Comparison of ENCODE assay signal across 10 cellular contexts in genomic region chr1:26127235-26128163, GRCh38. TPM values are rescaled to one million over a fixed set of nuclear protein-coding genes. Genes with fewer than 3 reads are reported as not detected.
A peak's percentile ranks its signal among the peaks of the same experiment; 100 is the strongest.
DNase-seq lines count a peak whose midpoint lies in the region; ATAC-seq and TF ChIP-seq lines count a peak whose summit lies in the region.
"Had no signal": no experiment of that assay in that cellular context is flagged by ENCODE, and none has a peak within 500 bp of the region (broad histone marks: within the 10 kb centered on the region; RNA-seq: fewer than 3 reads in every experiment).

No MANE protein-coding gene starts in this region.

- intact Hi-C loops in right cardiac atrium (cut with DNase I), result no loop called here

- no peaks in the 10 kb centered on the region for H3K9me3 ChIP-seq in right cardiac atrium (ENCODE audit: control insufficient read depth, low read length)
- H3K9me3 ChIP-seq in suprapubic skin, result no peaks in the 10 kb centered on the region

- no peaks in the 10 kb centered on the region for H3K9me3 Mint-ChIP-seq in activated CD8-positive, alpha-beta memory T cell treated with anti-CD3 and anti-CD28 coated beads, Interleukin-2, amount 10 ng/mL, durations not matched to agents 7 days and 5 days (ENCODE audit: low read depth)
- H3K9me3 Mint-ChIP-seq in activated CD4-positive, alpha-beta T cell treated with anti-CD3 and anti-CD28 coated beads, Interleukin-2, amount 10 ng/mL, durations not matched to agents 7 days and 5 days, result no peaks in the 10 kb centered on the region

- no peaks in the 10 kb centered on the region for H3K4me1 ChIP-seq in right cardiac atrium (ENCODE audit: control insufficient read depth, insufficient read depth, low read length)
- H3K4me1 ChIP-seq in suprapubic skin, result peaks cover 56% of the 10 kb centered on the region

- no peak for ATAC-seq in activated CD8-positive, alpha-beta memory T cell treated with anti-CD3 and anti-CD28 coated beads, Interleukin-2, amount 10 ng/mL, durations not matched to agents 7 days and 5 days
- ATAC-seq in right cardiac atrium (peak in 1 of 2 donors; percentile 57), GM18858 (IDR thresholded peaks at IDR 0.05; ENCODE audit: unreplicated experiment) (no peak)

- DNase-seq in activated CD8-positive, alpha-beta memory T cell treated with anti-CD3 and anti-CD28 coated beads, Interleukin-2, amount 10 ng/mL, durations not matched to agents 7 days and 5 days, result no peak
- DNase-seq in activated CD8-positive, alpha-beta memory T cell treated with anti-CD3 and anti-CD28 coated beads, Interleukin-2, amount 50 U/mL, for 4 hours, result no peak
- no peak for DNase-seq in activated CD4-positive, alpha-beta T cell treated with anti-CD3 and anti-CD28 coated beads, Interleukin-2, amount 10 ng/mL, durations not matched to agents 7 days and 5 days
- DNase-seq in right cardiac atrium (no peak), suprapubic skin (ENCODE audit: low spot score in 2 of 2) (no peak), SW480 (ENCODE audit: low spot score) (no peak), D341Med (ENCODE audit: low spot score) (no peak)
- DNase-seq: H7 had no signal

- 48% methylated on average over 13 of the region's 13 CpGs for WGBS in right cardiac atrium
- 34% methylated on average over 13 of the region's 13 CpGs for WGBS in suprapubic skin

- no peaks in the 10 kb centered on the region for H3K36me3 ChIP-seq in suprapubic skin

- H3K27me3 ChIP-seq in right cardiac atrium (ENCODE audit: control insufficient read depth, insufficient read depth), result no peaks in the 10 kb centered on the region
- H3K27me3 ChIP-seq in suprapubic skin, result no peaks in the 10 kb centered on the region

- TF ChIP-seq EP300 in suprapubic skin (IDR thresholded peaks at IDR 0.05), result no peak

- TF ChIP-seq CTCF in suprapubic skin (IDR thresholded peaks at IDR 0.05), result no peak

- H3K4me3 ChIP-seq in right cardiac atrium (ENCODE audit: low read length) (no peak overlapping the region), suprapubic skin (no peak overlapping the region)

- H3K36me3 Mint-ChIP-seq in activated CD8-positive, alpha-beta memory T cell treated with anti-CD3 and anti-CD28 coated beads, Interleukin-2, amount 10 ng/mL, durations not matched to agents 7 days and 5 days, result peaks cover 22% of the 10 kb centered on the region
- peaks cover 22% of the 10 kb centered on the region for H3K36me3 Mint-ChIP-seq in activated CD4-positive, alpha-beta T cell treated with anti-CD3 and anti-CD28 coated beads, Interleukin-2, amount 10 ng/mL, durations not matched to agents 7 days and 5 days (ENCODE audit: low read depth)

- H3K27ac Mint-ChIP-seq in activated CD8-positive, alpha-beta memory T cell treated with anti-CD3 and anti-CD28 coated beads, Interleukin-2, amount 10 ng/mL, durations not matched to agents 7 days and 5 days, result peak overlapping the region; percentile 94
- H3K27ac Mint-ChIP-seq in activated CD4-positive, alpha-beta T cell treated with anti-CD3 and anti-CD28 coated beads, Interleukin-2, amount 10 ng/mL, durations not matched to agents 7 days and 5 days, result peak overlapping the region; percentile 99

- peak overlapping the region; percentile 74 for H3K4me3 Mint-ChIP-seq in activated CD8-positive, alpha-beta memory T cell treated with anti-CD3 and anti-CD28 coated beads, Interleukin-2, amount 10 ng/mL, durations not matched to agents 7 days and 5 days
- H3K4me3 Mint-ChIP-seq in activated CD4-positive, alpha-beta T cell treated with anti-CD3 and anti-CD28 coated beads, Interleukin-2, amount 10 ng/mL, durations not matched to agents 7 days and 5 days, result peak overlapping the region; percentile 80

- POLR2A ChIA-PET in activated CD4-positive, alpha-beta T cell treated with anti-CD3 and anti-CD28 coated beads, Interleukin-2, amount 10 ng/mL, durations not matched to agents 7 days and 5 days (lab: Charles Lee), result interaction anchor here (1.4 to 1.8 kb wide), 2 partner anchors 11 to 15 kb away, joined by 7 to 9 read pairs; partner anchors contain the start of gene PDIK1L

- H3K27ac ChIP-seq in right cardiac atrium (ENCODE audit: low read length) (peak overlapping the region; percentile 13), suprapubic skin (peak overlapping the region; percentile 76)

- peaks cover 6% of the 10 kb centered on the region for H3K27me3 Mint-ChIP-seq in activated CD8-positive, alpha-beta memory T cell treated with anti-CD3 and anti-CD28 coated beads, Interleukin-2, amount 10 ng/mL, durations not matched to agents 7 days and 5 days
- no peaks in the 10 kb centered on the region for H3K27me3 Mint-ChIP-seq in activated CD4-positive, alpha-beta T cell treated with anti-CD3 and anti-CD28 coated beads, Interleukin-2, amount 10 ng/mL, durations not matched to agents 7 days and 5 days

- peaks cover 49% of the 10 kb centered on the region for H3K4me1 Mint-ChIP-seq in activated CD8-positive, alpha-beta memory T cell treated with anti-CD3 and anti-CD28 coated beads, Interleukin-2, amount 10 ng/mL, durations not matched to agents 7 days and 5 days
- H3K4me1 Mint-ChIP-seq in activated CD4-positive, alpha-beta T cell treated with anti-CD3 and anti-CD28 coated beads, Interleukin-2, amount 10 ng/mL, durations not matched to agents 7 days and 5 days, result peaks cover 66% of the 10 kb centered on the region

- CTCF ChIA-PET in activated CD8-positive, alpha-beta memory T cell treated with anti-CD3 and anti-CD28 coated beads, Interleukin-2, amount 10 ng/mL, durations not matched to agents 7 days and 5 days (lab: Charles Lee), result interaction anchor here (0.9 to 7.6 kb wide), 17 partner anchors 10 to 880 kb away, joined by 3 to 69 read pairs (median 5); partner anchors contain the start of genes CEP85, PDIK1L, RSRP1 and ZNF593
- CTCF ChIA-PET in activated CD4-positive, alpha-beta T cell treated with anti-CD3 and anti-CD28 coated beads, Interleukin-2, amount 10 ng/mL, durations not matched to agents 7 days and 5 days (lab: Charles Lee), result interaction anchor here (0.6 to 2.6 kb wide), 8 partner anchors 10 to 236 kb away, joined by 3 to 21 read pairs (median 4); partner anchors contain the start of genes PDIK1L and ZNF593

- TF ChIP-seq POLR2A in suprapubic skin (IDR thresholded peaks at IDR 0.05), result no peak

RNA-seq across cellular contexts. Expression of gene PDIK1L, which starts 15.9 kb away (rescaled TPM):
- total RNA-seq in activated CD8-positive, alpha-beta memory T cell treated with anti-CD3 and anti-CD28 coated beads, Interleukin-2, amount 10 ng/mL, durations not matched to agents 7 days and 5 days, result 10 to 100 TPM; 18.3 to 20.2 TPM
- total RNA-seq in activated CD4-positive, alpha-beta T cell treated with anti-CD3 and anti-CD28 coated beads, Interleukin-2, amount 10 ng/mL, durations not matched to agents 7 days and 5 days, result 10 to 100 TPM; 21.0 to 25.8 TPM
- 1 to 10 TPM; 3.7 to 5.2 (median 4.5) TPM for total RNA-seq in right cardiac atrium
- 1.1 TPM for polyA plus RNA-seq in right cardiac atrium
- total RNA-seq in suprapubic skin, result 10 to 100 TPM in 2 of 4 donors, 1 to 10 TPM in 2; 9.1 to 14.1 (median 10.0) TPM

RNA-seq across cellular contexts. Expression of gene FAM110D, which starts 31.4 kb away (rescaled TPM):
- total RNA-seq in activated CD8-positive, alpha-beta memory T cell treated with anti-CD3 and anti-CD28 coated beads, Interleukin-2, amount 10 ng/mL, durations not matched to agents 7 days and 5 days, result not detected
- total RNA-seq in activated CD4-positive, alpha-beta T cell treated with anti-CD3 and anti-CD28 coated beads, Interleukin-2, amount 10 ng/mL, durations not matched to agents 7 days and 5 days, result not detected
- total RNA-seq in right cardiac atrium (1 to 10 TPM; 1.9 to 2.7 (median 2.5) TPM), suprapubic skin (1 to 10 TPM; 2.4 to 3.6 (median 2.7) TPM)
- polyA plus RNA-seq in right cardiac atrium, result 4.2 TPM
- total RNA-seq: epithelial cell of proximal tubule had no signal

RNA-seq across cellular contexts. Expression of gene C1orf232, which starts 41.3 kb away (rescaled TPM):
- total RNA-seq in activated CD8-positive, alpha-beta memory T cell treated with anti-CD3 and anti-CD28 coated beads, Interleukin-2, amount 10 ng/mL, durations not matched to agents 7 days and 5 days, result not detected
- not detected for total RNA-seq in activated CD4-positive, alpha-beta T cell treated with anti-CD3 and anti-CD28 coated beads, Interleukin-2, amount 10 ng/mL, durations not matched to agents 7 days and 5 days
- total RNA-seq in right cardiac atrium (not detected), suprapubic skin (not detected)
- polyA plus RNA-seq in right cardiac atrium, result not detected
- total RNA-seq: epithelial cell of proximal tubule, H7 had no signal

RNA-seq across cellular contexts. Expression of gene ZNF593, which starts 42.2 kb away (rescaled TPM):
- total RNA-seq in activated CD8-positive, alpha-beta memory T cell treated with anti-CD3 and anti-CD28 coated beads, Interleukin-2, amount 10 ng/mL, durations not matched to agents 7 days and 5 days, result 10 to 100 TPM; 40.1 to 48.1 TPM
- total RNA-seq in activated CD4-positive, alpha-beta T cell treated with anti-CD3 and anti-CD28 coated beads, Interleukin-2, amount 10 ng/mL, durations not matched to agents 7 days and 5 days, result 10 to 100 TPM; 27.3 to 28.6 TPM
- 10 to 100 TPM; 14.4 to 24.2 (median 20.5) TPM for total RNA-seq in right cardiac atrium
- 31.9 TPM for polyA plus RNA-seq in right cardiac atrium
- 10 to 100 TPM; 15.3 to 53.4 (median 28.3) TPM for total RNA-seq in suprapubic skin

RNA-seq across cellular contexts. Expression of gene ZNF593OS, which starts 44.1 kb away (rescaled TPM):
- total RNA-seq in activated CD8-positive, alpha-beta memory T cell treated with anti-CD3 and anti-CD28 coated beads, Interleukin-2, amount 10 ng/mL, durations not matched to agents 7 days and 5 days, result not detected
- total RNA-seq in activated CD4-positive, alpha-beta T cell treated with anti-CD3 and anti-CD28 coated beads, Interleukin-2, amount 10 ng/mL, durations not matched to agents 7 days and 5 days, result not detected
- total RNA-seq in right cardiac atrium (not detected), suprapubic skin (not detected)
- polyA plus RNA-seq in right cardiac atrium, result 0.18 TPM
- total RNA-seq: epithelial cell of proximal tubule, H7 had no signal
